In the genomic region with DNA sequence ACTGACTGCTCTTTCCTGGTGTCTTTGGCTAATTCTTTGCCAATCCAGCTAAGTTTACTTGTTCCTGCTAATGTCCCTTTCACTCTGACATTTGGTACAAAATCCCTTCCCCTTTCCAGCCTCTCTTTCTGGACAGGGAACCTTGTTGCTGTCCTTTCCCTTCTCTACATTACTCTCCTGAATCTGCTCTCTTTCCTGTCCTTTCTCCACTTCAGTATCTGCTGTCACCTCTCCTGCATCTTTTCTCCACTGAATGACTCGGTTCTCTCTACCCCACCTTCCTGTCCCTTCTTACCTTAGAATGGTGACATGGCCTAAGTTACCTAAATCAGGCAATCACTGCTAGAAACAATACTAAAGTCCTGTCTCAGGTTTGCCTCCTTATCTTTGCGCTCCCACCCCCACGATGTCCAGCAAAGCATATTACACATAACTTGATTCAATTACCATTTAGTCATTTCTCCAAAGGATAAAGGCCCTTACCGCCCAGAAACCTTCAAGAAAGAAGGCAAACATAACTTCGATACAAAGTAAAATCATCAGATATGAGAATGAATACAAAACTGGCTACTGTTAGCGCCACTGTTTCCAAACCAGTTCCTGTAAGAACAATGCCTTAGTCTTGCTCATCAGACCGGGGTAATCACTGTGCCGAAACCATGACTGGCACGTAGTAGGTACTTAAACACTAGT, we compare ENCODE assay signal across 9 cellular contexts. TPM values are rescaled to one million over a fixed set of nuclear protein-coding genes. Genes with fewer than 3 reads are reported as not detected.
DNase-seq lines count a peak whose midpoint lies in the region; ATAC-seq and TF ChIP-seq lines count a peak whose summit lies in the region.
"Had no signal": no experiment of that assay in that cellular context is flagged by ENCODE, and none has a peak within 500 bp of the region (broad histone marks: within the 10 kb centered on the region; RNA-seq: fewer than 3 reads in every experiment).

No MANE protein-coding gene starts in this region.

- no peak for TF ChIP-seq RAD21 in IMR-90 (IDR thresholded peaks at IDR 0.05; ENCODE audit: low read length)

- H2AK5ac ChIP-seq in IMR-90 (ENCODE audit: low read depth, low read length): no peak overlapping the region; the same call in 1 of the 2 replicates

- TF ChIP-seq POLR2A in IMR-90 (IDR thresholded peaks at IDR 0.05; ENCODE audit: low read depth, low read length): no peak

- peaks cover 9 to 36% of the 10 kb centered on the region in 2 experiments for H3K79me1 ChIP-seq in IMR-90 (ENCODE audit: low read depth in 1 of 2, low read length in 2 of 2)

- no peak overlapping the region for H3K18ac ChIP-seq in IMR-90 (ENCODE audit: low read depth, low read length)

- H2BK15ac ChIP-seq in IMR-90 (ENCODE audit: low read depth, low read length): no peak overlapping the region

- H3K14ac ChIP-seq in IMR-90 (replicated peaks; ENCODE audit: low read depth, low read length): 0 out of 2 replicates have a peak overlapping the region, but pooled peaks have one; percentile 12

- H3K27ac ChIP-seq in IMR-90 (ENCODE audit: insufficient read depth, low read length) (peak overlapping the region; percentile 56), muscle layer of duodenum (ENCODE audit: low read length) (peak overlapping the region; percentile 69)

- H3K23ac ChIP-seq in IMR-90 (ENCODE audit: low read depth, low read length): peak overlapping the region; percentile 37

- peak overlapping the region; percentile 42; the same call in 1 of the 2 replicates for H3K4ac ChIP-seq in IMR-90 (ENCODE audit: low read depth, low read length)

- H3K27me3 ChIP-seq in IMR-90 (ENCODE audit: control insufficient read depth, insufficient read depth, low read length) (no peaks in the 10 kb centered on the region), muscle layer of duodenum (ENCODE audit: low read depth, low read length) (no peaks in the 10 kb centered on the region)

- peaks cover 3% of the 10 kb centered on the region; the same call in 1 of the 2 replicates for H3K9me1 ChIP-seq in IMR-90 (ENCODE audit: insufficient read depth, low read length)

- CTCF ChIA-PET in IMR-90 (lab: Yijun Ruan, JAX): no interaction called here

- POLR2A ChIA-PET in IMR-90 (lab: Charles Lee; ENCODE audit: unreplicated experiment): no interaction called here

- H3K4me1 ChIP-seq in IMR-90 (ENCODE audit: control insufficient read depth, insufficient read depth, low read length) (peaks cover 5% of the 10 kb centered on the region), muscle layer of duodenum (ENCODE audit: control insufficient read depth in 1 of 2, insufficient read depth in 2 of 2, low read length in 2 of 2) (peaks cover 7 to 31% of the 10 kb centered on the region in 2 donors)

- no peak overlapping the region for H2BK120ac ChIP-seq in IMR-90 (ENCODE audit: low read depth, low read length)

- peak overlapping the region; percentile 3 for H2BK5ac ChIP-seq in IMR-90 (ENCODE audit: low read depth, low read length, poor library complexity, severe bottlenecking)

- H3K56ac ChIP-seq in IMR-90 (ENCODE audit: extremely low read depth, insufficient read depth, low read length): no peak overlapping the region

- no peak for TF ChIP-seq CTCF in AG10803 (conservative IDR thresholded peaks at IDR 0.05; ENCODE audit: low read length)
- no peak for TF ChIP-seq CTCF in IMR-90 (conservative IDR thresholded peaks at IDR 0.05; ENCODE audit: low read depth, low read length)
- TF ChIP-seq CTCF in cardiac fibroblast (IDR thresholded peaks at IDR 0.05; ENCODE audit: low read depth, low read length): no peak

- H3K9me3 ChIP-seq in IMR-90 (ENCODE audit: control insufficient read depth, insufficient read depth, low read length) (no peaks in the 10 kb centered on the region), muscle layer of duodenum (ENCODE audit: control insufficient read depth in 1 of 2, low read length in 2 of 2) (no peaks in the 10 kb centered on the region)

- no TSS peak for BruUV-seq in IMR-90 (replicated peaks; lab: Mats Ljungman, UMichigan)

- H2AFZ ChIP-seq in IMR-90 (replicated peaks; ENCODE audit: low read length, poor library complexity): peak overlapping the region; percentile 100

- ATAC-seq in IMR-90 (ENCODE audit: low read depth): no peak
- no peak for ATAC-seq in HG02610 (IDR thresholded peaks at IDR 0.05; ENCODE audit: unreplicated experiment)
- ATAC-seq in HG02571 (IDR thresholded peaks at IDR 0.05; ENCODE audit: unreplicated experiment): no peak
- ATAC-seq in HG03196 (IDR thresholded peaks at IDR 0.05; ENCODE audit: unreplicated experiment): no peak

- no peak overlapping the region for H4K91ac ChIP-seq in IMR-90 (ENCODE audit: insufficient read depth, low read depth, low read length)

- H4K8ac ChIP-seq in IMR-90 (ENCODE audit: low read depth in 2 of 2, low read length in 2 of 2): peak overlapping the region; percentile 66 to 74; a peak in 3 of 4 replicates

- H3K9ac ChIP-seq in IMR-90 (ENCODE audit: low read depth, low read length): peak overlapping the region; percentile 100

- H2BK20ac ChIP-seq in IMR-90 (ENCODE audit: low read depth, low read length): no peak overlapping the region

- H3K4me3 ChIP-seq in AG10803 (ENCODE audit: low read length) (peak overlapping the region; percentile 82), IMR-90 (ENCODE audit: insufficient read depth, low read depth, low read length) (peak overlapping the region; percentile 94), cardiac fibroblast (replicated peaks in 1 of 2; ENCODE audit: low read depth in 2 of 2, low read length in 2 of 2) (peak overlapping the region; percentile 87 to 91), muscle layer of duodenum (ENCODE audit: low read depth in 1 of 2, low read length in 2 of 2) (peak overlapping the region; percentile 97 to 99)

- intact Hi-C loops in IMR-90 (cut with micrococcal nuclease): loop anchor here (2.0 kb wide), 1 partner anchor 1376 kb away; the partner anchor contains the start of gene CPEB2

- H4K20me1 ChIP-seq in IMR-90 (ENCODE audit: insufficient read depth, low read length): 0 out of 2 replicates have a peak, but pooled peaks cover under 1% of the 10 kb centered on the region

- peak overlapping the region; percentile 84 for H4K5ac ChIP-seq in IMR-90 (ENCODE audit: low read depth, low read length)

- in situ Hi-C loops in IMR-90 (cut with MboI; ENCODE audit: low sequenced_read_pairs): loop anchor here (25.0 kb wide), 1 partner anchor 1836 kb away; the partner anchor contains the start of gene CC2D2A

- no peak overlapping the region for H2AK9ac ChIP-seq in IMR-90 (replicated peaks; ENCODE audit: low read depth, low read length, poor library complexity)

- 0% methylated on average over 5 of the region's 9 CpGs; no CpG with 5 or more reads in 1 of the 2 experiments for WGBS in IMR-90 (ENCODE audit: extremely low coverage in 2 of 2, insufficient read length in 1 of 2), 2 experiments

- H3K4me2 ChIP-seq in IMR-90 (ENCODE audit: low read depth, low read length): peak overlapping the region; percentile 100

- dilution Hi-C loops in IMR-90 (cut with HindIII; ENCODE audit: low sequenced_read_pairs, unreplicated experiment): no loop called here

- DNase-seq in AG10803 (ENCODE audit: low read depth) (no peak), IMR-90 (no peak), cardiac fibroblast (ENCODE audit: low read depth in 2 of 2) (peak in 1 of 2 donors; percentile 42), globus pallidus (ENCODE audit: low spot score) (no peak)
- DNase-seq: activated CD8-positive, alpha-beta memory T cell treated with anti-CD3 and anti-CD28 coated beads, Interleukin-2, amount 50 U/mL, for 4 hours had no signal

- H3K36me3 ChIP-seq in IMR-90 (ENCODE audit: control insufficient read depth, insufficient read depth, low read length) (no peaks in the 10 kb centered on the region), muscle layer of duodenum (ENCODE audit: control insufficient read depth in 1 of 2, insufficient read depth in 2 of 2, low read length in 2 of 2) (peaks cover 0 to 6% of the 10 kb centered on the region in 2 donors)

TF ChIP-seq in IMR-90, 13 proteins besides CTCF, POLR2A, EP300 and RAD21:
- no peak for TF ChIP-seq ELK1 (IDR thresholded peaks at IDR 0.05; ENCODE audit: borderline replicate concordance, low read depth, low read length)
- TF ChIP-seq RCOR1 (IDR thresholded peaks at IDR 0.05; ENCODE audit: insufficient replicate concordance, low read length): no peak
- no peak for TF ChIP-seq MAFK (IDR thresholded peaks at IDR 0.05; ENCODE audit: low read depth, low read length)
- no peak for TF ChIP-seq CHD1 (IDR thresholded peaks at IDR 0.05; ENCODE audit: low read depth, low read length)
- no peak for TF ChIP-seq BHLHE40 (IDR thresholded peaks at IDR 0.05; ENCODE audit: low read depth, low read length)
- no peak for TF ChIP-seq MAZ (IDR thresholded peaks at IDR 0.05; ENCODE audit: borderline replicate concordance, low read depth, low read length)
- TF ChIP-seq FOS (IDR thresholded peaks at IDR 0.05; ENCODE audit: low read depth, low read length): no peak
- no peak for TF ChIP-seq CEBPB (IDR thresholded peaks at IDR 0.05; ENCODE audit: low read depth, low read length)
- no peak for TF ChIP-seq SMC3 (IDR thresholded peaks at IDR 0.05; ENCODE audit: low read depth, low read length)
- TF ChIP-seq MXI1 (IDR thresholded peaks at IDR 0.05; ENCODE audit: borderline replicate concordance, low read depth, low read length): no peak
- TF ChIP-seq NFE2L2 (IDR thresholded peaks at IDR 0.05; ENCODE audit: low read depth, low read length): no peak
- TF ChIP-seq, protein P1, sequence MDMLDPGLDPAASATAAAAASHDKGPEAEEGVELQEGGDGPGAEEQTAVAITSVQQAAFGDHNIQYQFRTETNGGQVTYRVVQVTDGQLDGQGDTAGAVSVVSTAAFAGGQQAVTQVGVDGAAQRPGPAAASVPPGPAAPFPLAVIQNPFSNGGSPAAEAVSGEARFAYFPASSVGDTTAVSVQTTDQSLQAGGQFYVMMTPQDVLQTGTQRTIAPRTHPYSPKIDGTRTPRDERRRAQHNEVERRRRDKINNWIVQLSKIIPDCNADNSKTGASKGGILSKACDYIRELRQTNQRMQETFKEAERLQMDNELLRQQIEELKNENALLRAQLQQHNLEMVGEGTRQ (IDR thresholded peaks at IDR 0.05; ENCODE audit: low read depth, low read length): no peak
- no peak for TF ChIP-seq RFX5 (IDR thresholded peaks at IDR 0.05; ENCODE audit: low read depth, low read length)

RNA-seq across cellular contexts. Expression of gene BOD1L1, which starts 0.9 kb away (rescaled TPM):
- 26.9 and 34.4 TPM in 2 replicates for total RNA-seq in IMR-90 (2012; rRNA removed)
- 11.0 and 13.5 TPM in 2 replicates for polyA plus RNA-seq in IMR-90 (2012; rRNA removed)
- polyA plus RNA-seq in IMR-90 (2012; cell fraction: cytosol; rRNA removed): 2.2 and 2.6 TPM in 2 replicates
- polyA plus RNA-seq in IMR-90 (2012; cell fraction: nucleus; rRNA removed; ENCODE audit: low replicate concordance): 3.8 and 36.0 TPM in 2 replicates
